ENCODE assay signal across 9 cellular contexts in the genomic region with DNA sequence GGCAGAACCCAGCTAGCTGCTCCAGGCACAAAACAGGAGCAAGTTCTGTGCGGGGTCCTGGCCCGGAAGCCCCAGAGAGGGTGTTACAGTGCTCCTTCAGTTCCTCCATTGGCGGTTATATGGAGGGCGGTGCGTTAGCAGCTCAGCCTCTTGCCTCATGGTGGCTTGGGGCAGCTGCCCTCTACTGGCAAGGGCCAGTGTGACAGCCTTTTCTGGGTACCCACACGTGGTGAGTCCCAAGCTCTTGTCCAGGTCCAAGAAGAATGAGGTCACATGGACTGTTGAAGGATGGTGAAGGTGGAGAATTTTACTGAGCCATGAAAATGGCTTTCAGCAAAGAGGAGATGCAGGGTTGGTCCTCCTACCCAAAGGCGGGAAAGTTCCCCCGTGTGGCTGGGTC.
DNase-seq lines count a peak whose midpoint lies in the region; ATAC-seq, FAIRE-seq and TF ChIP-seq lines count a peak whose summit lies in the region.
"Had no signal": no experiment of that assay in that cellular context is flagged by ENCODE, and none has a peak within 500 bp of the region (broad histone marks: within the 10 kb centered on the region; RNA-seq: fewer than 3 reads in every experiment).

No MANE protein-coding gene starts in this region.

- no peaks in the 10 kb centered on the region for H3K79me2 ChIP-seq in DOHH2 (ENCODE audit: control insufficient read depth, low read length)

- TF ChIP-seq POLR2A in GM18505 (IDR thresholded peaks at IDR 0.05; ENCODE audit: borderline replicate concordance, extremely low read depth, insufficient read depth, insufficient read length): no peak

- no peaks in the 10 kb centered on the region for H4K20me1 ChIP-seq in DOHH2 (ENCODE audit: control insufficient read depth, insufficient read depth, low read depth, low read length)

- H3K4me2 ChIP-seq in DOHH2 (ENCODE audit: low read length): no peak overlapping the region

- no peak for FAIRE-seq in RCC 7860 (lab: Jason Lieb, UNC)

- H3F3A ChIP-seq in DOHH2 (ENCODE audit: control insufficient read depth, insufficient read depth): no peaks in the 10 kb centered on the region

- DNase-seq in HFFc6 (no peak), NOMO-1 treated with dmso at 0.1 percent for 144 hours (lab: John Stamatoyannopoulos, UW; ENCODE audit: unreplicated experiment) (no peak), amygdala (lab: John Stamatoyannopoulos, UW) (no peak), RCC 7860 (ENCODE audit: low spot score) (no peak)
- DNase-seq: NCI-H345 had no signal

- H3K9me3 Mint-ChIP-seq in HFFc6 (peaks cover 5% of the 10 kb centered on the region; the same call in 1 of the 2 replicates), nephron (no peaks in the 10 kb centered on the region)
- H3K9me3 Mint-ChIP-seq in activated naive CD8-positive, alpha-beta T cell (ENCODE audit: low read depth): no peaks in the 10 kb centered on the region

- no peaks in the 10 kb centered on the region for H3K36me3 ChIP-seq in DOHH2 (ENCODE audit: control insufficient read depth, low read length)

- H3K27me3 ChIP-seq in DOHH2 (ENCODE audit: control insufficient read depth, low read length): no peaks in the 10 kb centered on the region

- peak; percentile 28 for TF ChIP-seq CTCF in DOHH2 (IDR thresholded peaks at IDR 0.05; ENCODE audit: low read depth, low read length, poor library complexity, severe bottlenecking)
- peak; percentile 47 for TF ChIP-seq CTCF in HFFc6 (IDR thresholded peaks at IDR 0.05)
- peak in 2 of 3 experiments; percentile 11 to 27 for TF ChIP-seq CTCF in nephron (IDR thresholded peaks at IDR 0.05; ENCODE audit: unreplicated experiment in 3 of 3)

- H3K27ac Mint-ChIP-seq in HFFc6 (no peak overlapping the region), nephron (peak overlapping the region in 1 of 3 experiments; percentile 55)
- H3K27ac Mint-ChIP-seq in activated naive CD8-positive, alpha-beta T cell: no peak overlapping the region

- peaks cover 13% of the 10 kb centered on the region; the same call in 1 of the 2 replicates for H3K9me3 ChIP-seq in DOHH2 (ENCODE audit: control insufficient read depth, insufficient read depth, low read length)

- H3K4me3 ChIP-seq in DOHH2 (ENCODE audit: low read length): no peak overlapping the region

- H3K4me1 Mint-ChIP-seq in HFFc6 (ENCODE audit: low read depth): no peaks in the 10 kb centered on the region; the same call in 1 of the 2 replicates
- peaks cover 15% of the 10 kb centered on the region for H3K4me1 Mint-ChIP-seq in activated naive CD8-positive, alpha-beta T cell (ENCODE audit: low read depth)
- H3K4me1 Mint-ChIP-seq in nephron: peaks cover 37% of the 10 kb centered on the region

- no peak for ATAC-seq in GM18505 (IDR thresholded peaks at IDR 0.05; ENCODE audit: unreplicated experiment)

- H3K27ac ChIP-seq in DOHH2 (ENCODE audit: low read depth, low read length): no peak overlapping the region

- H3K27me3 Mint-ChIP-seq in HFFc6 (ENCODE audit: insufficient read depth) (peaks cover 10% of the 10 kb centered on the region), nephron (ENCODE audit: low read depth) (peaks cover 26% of the 10 kb centered on the region)
- peaks cover 29% of the 10 kb centered on the region for H3K27me3 Mint-ChIP-seq in activated naive CD8-positive, alpha-beta T cell

- H3K4me1 ChIP-seq in DOHH2 (ENCODE audit: control insufficient read depth, low read length): no peaks in the 10 kb centered on the region

- H3K4me3 Mint-ChIP-seq in HFFc6 (no peak overlapping the region), nephron (no peak overlapping the region)
- H3K4me3 Mint-ChIP-seq in activated naive CD8-positive, alpha-beta T cell: peak overlapping the region; percentile 7

- no peaks in the 10 kb centered on the region for H3K9me2 ChIP-seq in DOHH2 (replicated peaks; ENCODE audit: control insufficient read depth, low read length)

- H3K36me3 Mint-ChIP-seq in HFFc6 (ENCODE audit: low read depth) (no peaks in the 10 kb centered on the region), nephron (ENCODE audit: low read depth) (no peaks in the 10 kb centered on the region)
- H3K36me3 Mint-ChIP-seq in activated naive CD8-positive, alpha-beta T cell: no peaks in the 10 kb centered on the region
